ENCODE assay signal across 8 cellular contexts in the genomic region with DNA sequence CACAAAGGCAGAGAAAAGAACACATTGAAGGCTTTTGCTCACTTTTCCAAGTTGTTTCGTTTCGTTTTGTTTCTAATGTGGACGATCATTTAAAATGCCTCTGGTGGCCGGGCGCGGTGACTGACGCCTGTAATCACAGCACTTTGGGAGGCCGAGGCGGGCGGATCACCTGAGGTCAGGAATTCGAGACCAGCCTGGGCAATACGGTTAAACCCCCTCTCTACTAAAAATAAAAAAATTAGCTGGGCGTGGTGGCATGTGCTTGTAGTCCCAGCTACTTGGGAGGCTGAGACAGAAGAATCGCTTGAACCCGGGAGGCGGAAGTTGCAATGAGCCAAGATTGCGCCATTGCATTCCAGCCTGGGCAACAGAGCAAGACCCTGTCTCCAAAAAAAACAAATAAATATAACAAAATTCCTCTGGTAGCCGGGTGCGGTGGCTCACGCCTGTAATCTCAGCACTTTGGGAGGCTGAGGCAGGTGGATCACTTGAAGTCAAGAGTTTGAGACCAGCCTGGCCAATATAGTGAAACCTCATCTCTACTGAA. TPM values are rescaled to one million over a fixed set of nuclear protein-coding genes. Genes with fewer than 3 reads are reported as not detected.
DNase-seq lines count a peak whose midpoint lies in the region; ATAC-seq and TF ChIP-seq lines count a peak whose summit lies in the region.
"Not testable (repeated sequence)": the region's sequence is repeated elsewhere in the genome, so short reads cannot be mapped to it uniquely, and the experiment has no call there.

No MANE protein-coding gene starts in this region.

- not testable (repeated sequence) for H3K36me3 ChIP-seq in H7 (replicated peaks; ENCODE audit: control insufficient read depth, insufficient read depth, low read length); naive thymus-derived CD4-positive, alpha-beta T cell (ENCODE audit: control insufficient read depth in 2 of 3, insufficient read depth in 3 of 3, low read length in 3 of 3)

- POLR2A ChIA-PET in naive thymus-derived CD4-positive, alpha-beta T cell (lab: Charles Lee): interaction anchor here (1.2 kb wide), 1 partner anchor 34 kb away, joined by 5 read pairs; no protein-coding TSS in a partner anchor

- H3K27ac ChIP-seq in C4-2B: peak overlapping the region; percentile 92
- peak overlapping the region; percentile 87 for H3K27ac ChIP-seq in naive thymus-derived CD4-positive, alpha-beta T cell (ENCODE audit: low read depth, low read length)

- H3K4me1 Mint-ChIP-seq in activated CD4-positive, alpha-beta T cell treated with anti-CD3 and anti-CD28 coated beads, Interleukin-2, amount 10 ng/mL, durations not matched to agents 24 days and 14 days: peaks cover 13% of the 10 kb centered on the region
- H3K4me1 Mint-ChIP-seq in brain: peaks cover 33% of the 10 kb centered on the region
- H3K4me1 Mint-ChIP-seq in naive thymus-derived CD4-positive, alpha-beta T cell: peaks cover 4 to 20% (median 16%) of the 10 kb centered on the region in 7 donors

- DNase-seq in H7: not testable (repeated sequence)
- DNase-seq in NCI-H146 (lab: John Stamatoyannopoulos, UW): peak; percentile 74
- peak; percentile 79 for DNase-seq in activated CD4-positive, alpha-beta T cell treated with anti-CD3 and anti-CD28 coated beads, Interleukin-2, amount 10 ng/mL, durations not matched to agents 24 days and 14 days
- DNase-seq in Right ventricle myocardium superior: peak; percentile 69
- peak in 4 of 9 donors; percentile 29 to 46 (median 40) for DNase-seq in naive thymus-derived CD4-positive, alpha-beta T cell
- DNase-seq in stimulated activated CD8-positive, alpha-beta memory T cell treated with anti-CD3 and anti-CD28 coated beads, Interleukin-4, amount 100 ng/mL, for 48 hours: peak; percentile 45

- H3K27ac Mint-ChIP-seq in activated CD4-positive, alpha-beta T cell treated with anti-CD3 and anti-CD28 coated beads, Interleukin-2, amount 10 ng/mL, durations not matched to agents 24 days and 14 days: peak overlapping the region; percentile 75
- peak overlapping the region; percentile 83 to 96 (median 94) for H3K27ac Mint-ChIP-seq in brain
- peak overlapping the region; percentile 72 to 95 (median 91) for H3K27ac Mint-ChIP-seq in naive thymus-derived CD4-positive, alpha-beta T cell

- peak overlapping the region; percentile 86 for H3K4me3 Mint-ChIP-seq in activated CD4-positive, alpha-beta T cell treated with anti-CD3 and anti-CD28 coated beads, Interleukin-2, amount 10 ng/mL, durations not matched to agents 24 days and 14 days
- peak overlapping the region; percentile 88 to 94 (median 90) for H3K4me3 Mint-ChIP-seq in brain
- H3K4me3 Mint-ChIP-seq in naive thymus-derived CD4-positive, alpha-beta T cell: peak overlapping the region; percentile 86 to 98 (median 89)

- H3K27me3 ChIP-seq in H7 (ENCODE audit: control insufficient read depth, insufficient read depth, low read length); naive thymus-derived CD4-positive, alpha-beta T cell (ENCODE audit: control insufficient read depth in 2 of 2, insufficient read depth in 2 of 2, low read length in 2 of 2): not testable (repeated sequence)

- CTCF ChIA-PET in naive thymus-derived CD4-positive, alpha-beta T cell (lab: Charles Lee): not testable (repeated sequence)

- H3K4me1 ChIP-seq in naive thymus-derived CD4-positive, alpha-beta T cell (ENCODE audit: control insufficient read depth in 2 of 2, insufficient read depth in 2 of 2, low read length in 2 of 2): not testable (repeated sequence)

- H3K9me3 Mint-ChIP-seq in activated CD4-positive, alpha-beta T cell treated with anti-CD3 and anti-CD28 coated beads, Interleukin-2, amount 10 ng/mL, durations not matched to agents 24 days and 14 days; brain; naive thymus-derived CD4-positive, alpha-beta T cell: not testable (repeated sequence)

- not testable (repeated sequence) for H3K9me3 ChIP-seq in naive thymus-derived CD4-positive, alpha-beta T cell (ENCODE audit: control insufficient read depth in 2 of 3, low read length in 3 of 3)

- ATAC-seq in Right ventricle myocardium superior (ENCODE audit: poor library complexity); naive thymus-derived CD4-positive, alpha-beta T cell: not testable (repeated sequence)

- H3K27me3 Mint-ChIP-seq in activated CD4-positive, alpha-beta T cell treated with anti-CD3 and anti-CD28 coated beads, Interleukin-2, amount 10 ng/mL, durations not matched to agents 24 days and 14 days; brain; naive thymus-derived CD4-positive, alpha-beta T cell: not testable (repeated sequence)

- peak; percentile 28 for TF ChIP-seq CTCF in C4-2B (conservative IDR thresholded peaks at IDR 0.05)
- TF ChIP-seq CTCF in brain (conservative IDR thresholded peaks at IDR 0.05): peak in 1 of 2 experiments; percentile 54

- intact Hi-C loops in activated CD4-positive, alpha-beta T cell treated with anti-CD3 and anti-CD28 coated beads, Interleukin-2, amount 10 ng/mL, durations not matched to agents 24 days and 14 days (cut with micrococcal nuclease): loop anchor here (1.0 to 5.0 kb wide), 9 partner anchors 33 to 1443 kb away; partner anchors contain the start of genes AFDN, CEP43, PRR18 and RNASET2
- intact Hi-C loops in Right ventricle myocardium superior (cut with DNase I): not testable (repeated sequence)
- intact Hi-C loops in naive thymus-derived CD4-positive, alpha-beta T cell (cut with micrococcal nuclease): loop anchor here (1.0 to 5.0 kb wide), 13 partner anchors 17 to 613 kb away; partner anchors contain the start of genes RPS6KA2 (in 2 of the 2), SFT2D1 (in 2 of the 2), CEP43 (in 1 of the 2) and RNASET2 (in 1 of the 2)

- H3K36me3 Mint-ChIP-seq in activated CD4-positive, alpha-beta T cell treated with anti-CD3 and anti-CD28 coated beads, Interleukin-2, amount 10 ng/mL, durations not matched to agents 24 days and 14 days (ENCODE audit: low read depth); brain; naive thymus-derived CD4-positive, alpha-beta T cell: not testable (repeated sequence)

- peak overlapping the region; percentile 76 for H3K4me3 ChIP-seq in H7 (ENCODE audit: insufficient read depth, low read depth, low read length)
- peak overlapping the region; percentile 85 for H3K4me3 ChIP-seq in naive thymus-derived CD4-positive, alpha-beta T cell (ENCODE audit: low read length)

RNA-seq across cellular contexts. Expression of gene MPC1, which starts 1.1 kb away (rescaled TPM):
- 6.8 and 15.2 TPM in 2 replicates for total RNA-seq in H7 (2014; rRNA removed; shearing (Covaris generic))
- 17.1 and 18.1 TPM in 2 replicates for total RNA-seq in activated CD4-positive, alpha-beta T cell treated with anti-CD3 and anti-CD28 coated beads, Interleukin-2, amount 10 ng/mL, durations not matched to agents 24 days and 14 days
- polyA plus RNA-seq in brain (ENCODE audit: insufficient read depth, low read depth, low replicate concordance): 98.4 TPM
- total RNA-seq in Right ventricle myocardium superior: 393 TPM
- total RNA-seq in naive thymus-derived CD4-positive, alpha-beta T cell: 10 to 100 TPM; 18.5 to 31.1 (median 26.5) TPM
- 10 to 100 TPM; 41.7 to 64.2 TPM for polyA plus RNA-seq in naive thymus-derived CD4-positive, alpha-beta T cell

RNA-seq across cellular contexts. Expression of gene SFT2D1, which starts 41.5 kb away (rescaled TPM):
- total RNA-seq in H7 (2014; rRNA removed; shearing (Covaris generic)): 50.1 and 58.0 TPM in 2 replicates
- total RNA-seq in activated CD4-positive, alpha-beta T cell treated with anti-CD3 and anti-CD28 coated beads, Interleukin-2, amount 10 ng/mL, durations not matched to agents 24 days and 14 days: 56.9 and 61.2 TPM in 2 replicates
- 35.7 TPM for polyA plus RNA-seq in brain (ENCODE audit: insufficient read depth, low read depth, low replicate concordance)
- total RNA-seq in Right ventricle myocardium superior: 20.5 TPM
- total RNA-seq in naive thymus-derived CD4-positive, alpha-beta T cell: 10 to 100 TPM; 18.3 to 50.1 (median 33.7) TPM
- polyA plus RNA-seq in naive thymus-derived CD4-positive, alpha-beta T cell: 10 to 100 TPM; 49.7 to 52.5 TPM

Comparison
In these comparisons a context has a peak if more than half of its experiments do, and no peak if none do; other contexts are left out.
1. RNA of gene MPC1, which starts 1.1 kb away (total RNA-seq): 393 TPM in Right ventricle myocardium superior (single experiment); 18.5 to 31.1 TPM in naive thymus-derived CD4-positive, alpha-beta T cell, 17.1 to 18.1 TPM in activated CD4-positive, alpha-beta T cell treated with anti-CD3 and anti-CD28 coated beads, Interleukin-2, amount 10 ng/mL, durations not matched to agents 24 days and 14 days and 6.8 to 15.2 TPM in H7; every median in the first group is over 10 times any median in the second.
2. Peak in every context shown above with its lines, with median percentiles within 50 percentile points of each other: H3K27ac Mint-ChIP-seq and H3K4me3 Mint-ChIP-seq.